30 cellular contexts compared by ENCODE assay signal in the genomic region with DNA sequence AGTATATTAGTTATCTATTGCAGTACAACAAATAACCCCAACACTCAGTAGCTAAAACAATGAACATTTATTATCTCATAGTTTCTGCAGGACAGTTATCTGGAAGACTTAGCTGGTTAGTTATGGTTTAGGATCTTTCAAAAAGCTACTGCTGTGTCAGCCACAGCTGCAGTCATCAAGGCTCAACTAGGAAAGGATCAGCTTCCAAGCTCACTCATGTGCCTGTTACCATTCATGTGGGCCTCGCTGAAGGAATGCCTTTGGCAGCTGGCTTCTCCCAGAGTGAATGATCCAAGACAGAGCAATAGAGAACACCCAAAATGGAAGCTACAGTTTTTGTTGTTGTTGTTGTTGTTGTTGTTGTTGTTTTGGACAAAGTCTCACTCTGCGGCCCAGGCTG. TPM values are rescaled to one million over a fixed set of nuclear protein-coding genes. Genes with fewer than 3 reads are reported as not detected.
DNase-seq lines count a peak whose midpoint lies in the region; ATAC-seq, FAIRE-seq and TF ChIP-seq lines count a peak whose summit lies in the region.
"Had no signal": no experiment of that assay in that cellular context is flagged by ENCODE, and none has a peak within 500 bp of the region (broad histone marks: within the 10 kb centered on the region; RNA-seq: fewer than 3 reads in every experiment).

No MANE protein-coding gene starts in this region.

- no peak overlapping the region for H3K4me2 ChIP-seq in neural progenitor cell
- H3K4me2 ChIP-seq: BLaER1 had no signal

- peaks cover 3% of the 10 kb centered on the region for H4K20me1 ChIP-seq in neural progenitor cell (ENCODE audit: low read depth)
- H4K20me1 ChIP-seq: BLaER1 had no signal

- H3F3A ChIP-seq in neural progenitor cell (ENCODE audit: low read depth), result no peaks in the 10 kb centered on the region

- DNase-seq in heart left ventricle (no peak), cardiac septum (ENCODE audit: low spot score) (no peak), endothelial cell (ENCODE audit: low spot score) (no peak), neural progenitor cell (ENCODE audit: low spot score) (peak; percentile 21), small intestine (no peak), glutamatergic neuron (no peak), esophagus muscularis mucosa (ENCODE audit: extremely low spot score) (no peak)
- DNase-seq: 8988T; ACHN; CD4-positive, CD25-positive, alpha-beta regulatory T cell; DMS153; DND-41; Kasumi-1; NCI-H1092 treated with DMSO at 0.1 percent for 48 hours; NCI-H1436; NCI-H187; NCI-H2081 treated with DMSO at 0.1 percent for 48 hours; NCI-H2171; NCI-H226; NCI-H510A; NCI-H69; Peyer's patch had no signal

- H3K27ac Mint-ChIP-seq in endothelial cell (ENCODE audit: unreplicated experiment), result no peak overlapping the region
- no peak overlapping the region for H3K27ac Mint-ChIP-seq in neural progenitor cell
- H3K27ac Mint-ChIP-seq in glutamatergic neuron (ENCODE audit: unreplicated experiment), result no peak overlapping the region
- H3K27ac Mint-ChIP-seq: CD4-positive, CD25-positive, alpha-beta regulatory T cell had no signal

- WGBS in heart left ventricle, 4 donors, result 59 to 74% (median 71%) methylated on average over 2 of the region's 2 CpGs
- WGBS in small intestine, 3 donors, result 81 to 96% (median 89%) methylated on average over 2 of the region's 2 CpGs
- 59% methylated on average over 2 of the region's 2 CpGs for WGBS in esophagus muscularis mucosa

- no peak overlapping the region for H2AFZ ChIP-seq in neural progenitor cell (replicated peaks)

- no peak for FAIRE-seq in small intestine (lab: Jason Lieb, UNC)
- FAIRE-seq: K562 had no signal

- no peak for TF ChIP-seq EP300 in esophagus muscularis mucosa (IDR thresholded peaks at IDR 0.05)

- no peak overlapping the region for H3K4me3 ChIP-seq in heart left ventricle
- H3K4me3 ChIP-seq in neural progenitor cell, result no peak overlapping the region
- no peak overlapping the region for H3K4me3 ChIP-seq in skeletal muscle tissue (ENCODE audit: low read length in 3 of 3)
- H3K4me3 ChIP-seq in small intestine (ENCODE audit: low read depth in 1 of 2, low read length in 2 of 2), result no peak overlapping the region
- H3K4me3 ChIP-seq in esophagus muscularis mucosa, result no peak overlapping the region
- H3K4me3 ChIP-seq: BLaER1, K562, Peyer's patch had no signal

- TF ChIP-seq CTCF in heart left ventricle (IDR thresholded peaks at IDR 0.05), result no peak
- no peak for TF ChIP-seq CTCF in endothelial cell (IDR thresholded peaks at IDR 0.05; ENCODE audit: unreplicated experiment)
- TF ChIP-seq CTCF in neural progenitor cell (IDR thresholded peaks at IDR 0.05), result no peak
- no peak for TF ChIP-seq CTCF in glutamatergic neuron (IDR thresholded peaks at IDR 0.05; ENCODE audit: partially characterized antibody, unreplicated experiment)
- no peak for TF ChIP-seq CTCF in esophagus muscularis mucosa (IDR thresholded peaks at IDR 0.05)

- no peaks in the 10 kb centered on the region for H3K9me3 Mint-ChIP-seq in endothelial cell (ENCODE audit: unreplicated experiment)
- peaks cover 8% of the 10 kb centered on the region for H3K9me3 Mint-ChIP-seq in neural progenitor cell
- peaks cover 2% of the 10 kb centered on the region for H3K9me3 Mint-ChIP-seq in glutamatergic neuron (ENCODE audit: unreplicated experiment)

- peaks cover 79% of the 10 kb centered on the region for H3K79me2 ChIP-seq in neural progenitor cell (ENCODE audit: low read depth)

- no peaks in the 10 kb centered on the region for H3K36me3 ChIP-seq in heart left ventricle
- H3K36me3 ChIP-seq in neural progenitor cell, result no peaks in the 10 kb centered on the region
- H3K36me3 ChIP-seq in skeletal muscle tissue (ENCODE audit: control insufficient read depth in 3 of 3, insufficient read depth in 3 of 3, low read length in 3 of 3), result no peaks in the 10 kb centered on the region
- no peaks in the 10 kb centered on the region for H3K36me3 ChIP-seq in small intestine (ENCODE audit: control insufficient read depth in 2 of 2, insufficient read depth in 2 of 2, low read length in 2 of 2)
- H3K36me3 ChIP-seq in esophagus muscularis mucosa, result no peaks in the 10 kb centered on the region
- H3K36me3 ChIP-seq: BLaER1, Peyer's patch had no signal

- H3K4me3 Mint-ChIP-seq in endothelial cell (ENCODE audit: unreplicated experiment), result peak overlapping the region; percentile 17
- no peak overlapping the region for H3K4me3 Mint-ChIP-seq in neural progenitor cell
- H3K4me3 Mint-ChIP-seq in glutamatergic neuron (ENCODE audit: unreplicated experiment), result no peak overlapping the region
- H3K4me3 Mint-ChIP-seq: CD4-positive, CD25-positive, alpha-beta regulatory T cell had no signal

- intact Hi-C loops in heart left ventricle (cut with DNase I) (no loop called here), cardiac septum (cut with DNase I) (no loop called here), esophagus muscularis mucosa (cut with DNase I) (no loop called here)

- ATAC-seq in heart left ventricle, result peak in 3 of 4 donors; percentile 38 to 59 (median 59)
- ATAC-seq: HCT116, K562 had no signal

- peak overlapping the region in 2 of 12 donors; percentile 7 to 53 for H3K27ac ChIP-seq in heart left ventricle
- H3K27ac ChIP-seq in neural progenitor cell, result no peak overlapping the region
- peak overlapping the region; percentile 31 for H3K27ac ChIP-seq in skeletal muscle tissue (ENCODE audit: low read depth, low read length)
- H3K27ac ChIP-seq in small intestine (ENCODE audit: low read depth in 1 of 2, low read length in 1 of 2), result no peak overlapping the region
- no peak overlapping the region for H3K27ac ChIP-seq in esophagus muscularis mucosa (replicated peaks in 1 of 4)
- H3K27ac ChIP-seq: BLaER1, HL-60, Peyer's patch had no signal

- H3K9ac ChIP-seq in neural progenitor cell (no peak overlapping the region), skeletal muscle tissue (ENCODE audit: low read depth in 1 of 3, low read length in 3 of 3) (no peak overlapping the region)
- H3K9ac ChIP-seq: BLaER1 had no signal

- peaks cover 19% of the 10 kb centered on the region for H3K4me1 Mint-ChIP-seq in endothelial cell (ENCODE audit: unreplicated experiment)
- no peaks in the 10 kb centered on the region for H3K4me1 Mint-ChIP-seq in neural progenitor cell
- no peaks in the 10 kb centered on the region for H3K4me1 Mint-ChIP-seq in glutamatergic neuron (ENCODE audit: low read depth, unreplicated experiment)
- H3K4me1 Mint-ChIP-seq: CD4-positive, CD25-positive, alpha-beta regulatory T cell had no signal

- H3K36me3 Mint-ChIP-seq in endothelial cell (ENCODE audit: low read depth, unreplicated experiment) (peaks cover 21% of the 10 kb centered on the region), neural progenitor cell (peaks cover 19% of the 10 kb centered on the region), glutamatergic neuron (ENCODE audit: unreplicated experiment) (no peaks in the 10 kb centered on the region)
- H3K36me3 Mint-ChIP-seq: CD4-positive, CD25-positive, alpha-beta regulatory T cell had no signal

- no peak for TF ChIP-seq POLR2A in heart left ventricle (IDR thresholded peaks at IDR 0.05)
- TF ChIP-seq POLR2A in esophagus muscularis mucosa (IDR thresholded peaks at IDR 0.05; ENCODE audit: low read depth), result no peak

- H3K4me1 ChIP-seq in heart left ventricle (peaks cover 0 to 41% (median 9%) of the 10 kb centered on the region in 12 donors), neural progenitor cell (no peaks in the 10 kb centered on the region), skeletal muscle tissue (ENCODE audit: control insufficient read depth in 3 of 3, insufficient read depth in 3 of 3, low read length in 3 of 3) (peaks cover 7 to 21% (median 17%) of the 10 kb centered on the region in 3 donors), small intestine (ENCODE audit: control insufficient read depth in 2 of 2, insufficient read depth in 1 of 2, low read depth in 1 of 2, low read length in 1 of 2) (peaks cover 0 to 4% of the 10 kb centered on the region in 2 donors), esophagus muscularis mucosa (peaks cover 17 to 28% (median 22%) of the 10 kb centered on the region in 4 donors)
- H3K4me1 ChIP-seq: BLaER1 had no signal

- H3K27me3 Mint-ChIP-seq in endothelial cell (ENCODE audit: unreplicated experiment), result peaks cover 9% of the 10 kb centered on the region
- H3K27me3 Mint-ChIP-seq in neural progenitor cell (ENCODE audit: insufficient read depth, low read depth), result no peaks in the 10 kb centered on the region
- no peaks in the 10 kb centered on the region for H3K27me3 Mint-ChIP-seq in glutamatergic neuron (ENCODE audit: unreplicated experiment)

- H3K9me3 ChIP-seq in heart left ventricle, result peaks cover 0 to 3% (median 0%) of the 10 kb centered on the region in 12 donors
- no peaks in the 10 kb centered on the region for H3K9me3 ChIP-seq in neural progenitor cell (ENCODE audit: low read depth)
- no peaks in the 10 kb centered on the region for H3K9me3 ChIP-seq in skeletal muscle tissue (ENCODE audit: control insufficient read depth in 3 of 3, low read length in 3 of 3)
- H3K9me3 ChIP-seq in small intestine (ENCODE audit: control insufficient read depth, low read depth), result no peaks in the 10 kb centered on the region
- H3K9me3 ChIP-seq in esophagus muscularis mucosa, result no peaks in the 10 kb centered on the region
- H3K9me3 ChIP-seq: Peyer's patch had no signal

- no peaks in the 10 kb centered on the region for H3K27me3 ChIP-seq in heart left ventricle
- no peaks in the 10 kb centered on the region for H3K27me3 ChIP-seq in neural progenitor cell
- no peaks in the 10 kb centered on the region for H3K27me3 ChIP-seq in skeletal muscle tissue (ENCODE audit: control insufficient read depth in 3 of 3, insufficient read depth in 3 of 3, low read length in 3 of 3)
- H3K27me3 ChIP-seq in small intestine (ENCODE audit: control insufficient read depth in 2 of 2, insufficient read depth in 2 of 2, low read length in 2 of 2), result no peaks in the 10 kb centered on the region
- no peaks in the 10 kb centered on the region for H3K27me3 ChIP-seq in esophagus muscularis mucosa
- H3K27me3 ChIP-seq: BLaER1, Peyer's patch had no signal

RNA-seq across cellular contexts. Expression of gene PRSS48, which starts 13.5 kb away (rescaled TPM):
- total RNA-seq in heart left ventricle, result not detected
- polyA plus RNA-seq in heart left ventricle, result not detected
- not detected for total RNA-seq in cardiac septum
- total RNA-seq in endothelial cell (ENCODE audit: unreplicated experiment), result not detected
- not detected in 2 replicates for total RNA-seq in neural progenitor cell (ENCODE audit: low replicate concordance)
- total RNA-seq in skeletal muscle tissue, result not detected
- polyA plus RNA-seq in small intestine, result not detected
- not detected for total RNA-seq in glutamatergic neuron (ENCODE audit: unreplicated experiment)
- not detected for total RNA-seq in esophagus muscularis mucosa
- total RNA-seq: CD4-positive, CD25-positive, alpha-beta regulatory T cell; H4; K562; M059J; OCI-LY7; Peyer's patch had no signal
- polyA plus RNA-seq: CD4-positive, CD25-positive, alpha-beta regulatory T cell; K562 had no signal
